8 cellular contexts compared by ENCODE assay signal in the genomic region with DNA sequence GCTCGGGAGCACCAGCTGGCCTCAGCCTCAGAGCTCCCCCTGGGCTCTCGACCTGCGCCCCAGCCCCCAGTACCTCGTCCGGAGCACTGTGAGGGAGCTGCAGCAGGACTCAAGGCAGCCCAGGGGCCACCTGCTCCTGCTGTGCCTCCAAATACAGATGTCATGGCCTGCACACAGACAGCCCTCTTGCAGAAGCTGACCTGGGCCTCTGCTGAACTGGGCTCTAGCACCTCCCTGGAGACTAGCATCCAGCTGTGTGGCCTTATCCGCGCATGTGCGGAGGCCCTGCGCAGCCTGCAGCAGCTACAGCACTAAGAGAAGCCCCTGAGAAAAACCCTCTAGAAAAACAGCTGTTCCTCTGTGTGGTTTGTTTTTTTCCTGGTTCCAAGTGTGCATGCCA. TPM values are rescaled to one million over a fixed set of nuclear protein-coding genes. Genes with fewer than 3 reads are reported as not detected.
A peak's percentile ranks its signal among the peaks of the same experiment; 100 is the strongest.
DNase-seq lines count a peak whose midpoint lies in the region; FAIRE-seq and TF ChIP-seq lines count a peak whose summit lies in the region.

No MANE protein-coding gene starts in this region.

- no peak for FAIRE-seq in keratinocyte (lab: Jason Lieb, UNC)

- no peaks in the 10 kb centered on the region for H3K9me1 ChIP-seq in keratinocyte (ENCODE audit: control insufficient read depth, extremely low read depth, insufficient read depth, low read length)

- H3K4me1 Mint-ChIP-seq in activated CD4-positive, alpha-beta T cell treated with anti-CD3 and anti-CD28 coated beads, Interleukin-2, amount 10 ng/mL, durations not matched to agents 7 days and 5 days: peaks cover 50% of the 10 kb centered on the region
- H3K4me1 Mint-ChIP-seq in activated naive CD8-positive, alpha-beta T cell treated with anti-CD3 and anti-CD28 coated beads for 36 hours: peaks cover 49% of the 10 kb centered on the region

- H3K36me3 Mint-ChIP-seq in activated CD4-positive, alpha-beta T cell treated with anti-CD3 and anti-CD28 coated beads, Interleukin-2, amount 10 ng/mL, durations not matched to agents 7 days and 5 days (ENCODE audit: low read depth): peaks cover 29% of the 10 kb centered on the region
- H3K36me3 Mint-ChIP-seq in activated naive CD8-positive, alpha-beta T cell treated with anti-CD3 and anti-CD28 coated beads for 36 hours: peaks cover 27% of the 10 kb centered on the region

- H2AFZ ChIP-seq in keratinocyte (ENCODE audit: control insufficient read depth, low read length): no peak overlapping the region

- H3K36me3 ChIP-seq in keratinocyte (ENCODE audit: control insufficient read depth in 2 of 2, extremely low read depth in 1 of 2, insufficient read depth in 2 of 2, low read length in 2 of 2) (peaks cover 0 to 2% of the 10 kb centered on the region in 2 experiments), subcutaneous abdominal adipose tissue (ENCODE audit: control insufficient read depth in 5 of 5, insufficient read depth in 5 of 5, low read length in 5 of 5) (peaks cover 0 to 8% (median 3%) of the 10 kb centered on the region in 5 donors), testis (ENCODE audit: low read depth, missing control alignments) (no peaks in the 10 kb centered on the region)

- intact Hi-C loops in testis (cut with DNase I; ENCODE audit: low total_unique reads): no loop called here

- peak overlapping the region; percentile 99 for H3K4me3 Mint-ChIP-seq in activated CD4-positive, alpha-beta T cell treated with anti-CD3 and anti-CD28 coated beads, Interleukin-2, amount 10 ng/mL, durations not matched to agents 7 days and 5 days
- H3K4me3 Mint-ChIP-seq in activated naive CD8-positive, alpha-beta T cell treated with anti-CD3 and anti-CD28 coated beads for 36 hours: peak overlapping the region; percentile 100

- H3K9me3 Mint-ChIP-seq in activated CD4-positive, alpha-beta T cell treated with anti-CD3 and anti-CD28 coated beads, Interleukin-2, amount 10 ng/mL, durations not matched to agents 7 days and 5 days: no peaks in the 10 kb centered on the region
- H3K9me3 Mint-ChIP-seq in activated naive CD8-positive, alpha-beta T cell treated with anti-CD3 and anti-CD28 coated beads for 36 hours: no peaks in the 10 kb centered on the region

- H3K4me1 ChIP-seq in keratinocyte (ENCODE audit: control insufficient read depth, extremely low read depth, insufficient read depth, low read length): peaks cover 49% of the 10 kb centered on the region
- peaks cover 12 to 76% (median 62%) of the 10 kb centered on the region in 5 donors for H3K4me1 ChIP-seq in subcutaneous abdominal adipose tissue (ENCODE audit: control insufficient read depth in 5 of 5, insufficient read depth in 5 of 5, low read length in 5 of 5)
- peaks cover 46% of the 10 kb centered on the region for H3K4me1 ChIP-seq in testis

- H3K27ac ChIP-seq in keratinocyte (ENCODE audit: control insufficient read depth, insufficient read depth, low read length): peak overlapping the region; percentile 92
- H3K27ac ChIP-seq in subcutaneous abdominal adipose tissue (ENCODE audit: low read depth, low read length): peak overlapping the region; percentile 97
- peak overlapping the region in 1 of 2 donors; percentile 87 for H3K27ac ChIP-seq in testis

- CTCF ChIA-PET in activated CD4-positive, alpha-beta T cell treated with anti-CD3 and anti-CD28 coated beads, Interleukin-2, amount 10 ng/mL, durations not matched to agents 7 days and 5 days (lab: Charles Lee): interaction anchor here (0.7 to 6.0 kb wide), 11 partner anchors 11 to 289 kb away, joined by 3 to 57 read pairs (median 9); partner anchors contain the start of genes LTBP3, MAP3K11, MUS81 and PCNX3

- no peaks in the 10 kb centered on the region for H3K27me3 Mint-ChIP-seq in activated CD4-positive, alpha-beta T cell treated with anti-CD3 and anti-CD28 coated beads, Interleukin-2, amount 10 ng/mL, durations not matched to agents 7 days and 5 days
- no peaks in the 10 kb centered on the region for H3K27me3 Mint-ChIP-seq in activated naive CD8-positive, alpha-beta T cell treated with anti-CD3 and anti-CD28 coated beads for 36 hours

- POLR2A ChIA-PET in activated CD4-positive, alpha-beta T cell treated with anti-CD3 and anti-CD28 coated beads, Interleukin-2, amount 10 ng/mL, durations not matched to agents 7 days and 5 days (lab: Charles Lee): interaction anchor here (0.6 to 2.0 kb wide), 3 partner anchors 17 to 71 kb away, joined by 3 to 10 read pairs (median 5); no protein-coding TSS in a partner anchor

- H3K4me3 ChIP-seq in keratinocyte (ENCODE audit: control insufficient read depth in 2 of 3, extremely low read depth in 1 of 3, insufficient read depth in 2 of 3, low read depth in 1 of 3, low read length in 3 of 3): peak overlapping the region; percentile 85 to 90 (median 88)
- H3K4me3 ChIP-seq in subcutaneous abdominal adipose tissue (ENCODE audit: low read depth in 1 of 5, low read length in 5 of 5): peak overlapping the region; percentile 72 to 97 (median 87)
- no peak overlapping the region for H3K4me3 ChIP-seq in testis

- peaks cover 43% of the 10 kb centered on the region for H3K79me2 ChIP-seq in keratinocyte (ENCODE audit: control insufficient read depth, insufficient read depth, low read length)

- peak overlapping the region; percentile 99 for H3K27ac Mint-ChIP-seq in activated CD4-positive, alpha-beta T cell treated with anti-CD3 and anti-CD28 coated beads, Interleukin-2, amount 10 ng/mL, durations not matched to agents 7 days and 5 days
- H3K27ac Mint-ChIP-seq in activated naive CD8-positive, alpha-beta T cell treated with anti-CD3 and anti-CD28 coated beads for 36 hours: peak overlapping the region; percentile 97

- dilution Hi-C loops in keratinocyte (cut with MboI; ENCODE audit: extremely low pct_ligation_motif_present, low sequenced_read_pairs): no loop called here

- TF ChIP-seq CTCF in keratinocyte (optimal IDR thresholded peaks at IDR 0.05 in 1 of 3, IDR thresholded peaks at IDR 0.05 in 1 of 3, conservative IDR thresholded peaks at IDR 0.05 in 1 of 3; ENCODE audit: extremely low read depth in 1 of 3, insufficient read depth in 2 of 3, low read length in 3 of 3): no peak
- no peak for TF ChIP-seq CTCF in testis (IDR thresholded peaks at IDR 0.05)

- no peaks in the 10 kb centered on the region for H3K27me3 ChIP-seq in keratinocyte (ENCODE audit: control insufficient read depth, extremely low read depth, insufficient read depth, low read length)
- H3K27me3 ChIP-seq in subcutaneous abdominal adipose tissue (ENCODE audit: control insufficient read depth in 5 of 5, insufficient read depth in 4 of 5, low read length in 5 of 5): no peaks in the 10 kb centered on the region
- H3K27me3 ChIP-seq in testis: no peaks in the 10 kb centered on the region

- no peak for TF ChIP-seq POLR2A in testis (IDR thresholded peaks at IDR 0.05)

- H3K4me2 ChIP-seq in keratinocyte (ENCODE audit: control insufficient read depth, extremely low read depth, insufficient read depth, low read depth, low read length): peak overlapping the region; percentile 100

- H3K9me3 ChIP-seq in keratinocyte (ENCODE audit: control insufficient read depth, low read depth, low read length): no peaks in the 10 kb centered on the region
- H3K9me3 ChIP-seq in subcutaneous abdominal adipose tissue (ENCODE audit: control insufficient read depth in 5 of 5, low read length in 5 of 5): no peaks in the 10 kb centered on the region
- H3K9me3 ChIP-seq in testis: no peaks in the 10 kb centered on the region

- 48 to 56% methylated on average over 4 to 9 of the region's 9 CpGs for WGBS in testis, 2 donors

- DNase-seq in activated CD4-positive, alpha-beta T cell treated with anti-CD3 and anti-CD28 coated beads, Interleukin-2, amount 10 ng/mL, durations not matched to agents 7 days and 5 days: no peak
- DNase-seq in activated CD4-positive, alpha-beta T cell treated with anti-CD3 and anti-CD28 coated beads, Interleukin-2, amount 50 U/mL, for 4 hours: no peak
- DNase-seq in activated naive CD8-positive, alpha-beta T cell treated with anti-CD3 and anti-CD28 coated beads for 36 hours: no peak
- DNase-seq in keratinocyte (ENCODE audit: low read depth, low spot score): no peak
- DNase-seq in SW 1271 (lab: John Stamatoyannopoulos, UW): no peak
- no peak for DNase-seq in SKM-1 (lab: John Stamatoyannopoulos, UW; ENCODE audit: unreplicated experiment)
- no peak for DNase-seq in testis

- H3K9ac ChIP-seq in keratinocyte (ENCODE audit: control insufficient read depth, extremely low read depth, insufficient read depth, low read length): peak overlapping the region; percentile 92
- peak overlapping the region in 3 of 5 donors; percentile 90 to 97 (median 91) for H3K9ac ChIP-seq in subcutaneous abdominal adipose tissue (ENCODE audit: low read length in 5 of 5)

- H4K20me1 ChIP-seq in keratinocyte (ENCODE audit: control insufficient read depth, extremely low read depth, insufficient read depth, low read length): peaks cover 5% of the 10 kb centered on the region

RNA-seq across cellular contexts. Expression of gene FAM89B, which starts 0.9 kb away (rescaled TPM):
- 10 to 100 TPM; 34.1 to 42.1 TPM for total RNA-seq in activated CD4-positive, alpha-beta T cell treated with anti-CD3 and anti-CD28 coated beads, Interleukin-2, amount 10 ng/mL, durations not matched to agents 7 days and 5 days
- total RNA-seq in activated naive CD8-positive, alpha-beta T cell treated with anti-CD3 and anti-CD28 coated beads for 36 hours: 10 to 100 TPM; 13.6 to 15.0 TPM
- polyA plus RNA-seq in keratinocyte: 11.5 to 37.6 TPM (median 13.5 TPM) in 3 replicates
- polyA plus RNA-seq in keratinocyte (2011; ENCODE audit: low read depth): 1.3 TPM
- polyA plus RNA-seq in keratinocyte (2011; cell fraction: cytosol; rRNA removed): 18.0 and 37.6 TPM in 2 replicates
- 8.8 and 17.8 TPM in 2 replicates for polyA plus RNA-seq in keratinocyte (2011; cell fraction: nucleus; rRNA removed)
- polyA plus RNA-seq in keratinocyte (2012; ENCODE audit: low replicate concordance): 17.0 and 20.6 TPM in 2 replicates
- polyA minus RNA-seq in keratinocyte: 8.9 to 33.5 TPM (median 20.7 TPM) in 3 replicates
- 30.5 TPM for polyA minus RNA-seq in keratinocyte (2011; cell fraction: cytosol; rRNA and poly(A)+ RNA removed)
- polyA minus RNA-seq in keratinocyte (2011; cell fraction: nucleus; rRNA and poly(A)+ RNA removed): 2.1 and 9.4 TPM in 2 replicates
- 10 to 100 TPM; 59.9 to 63.2 TPM for total RNA-seq in testis
- polyA plus RNA-seq in testis (ENCODE audit: insufficient read depth, low read depth, low replicate concordance): 25.8 TPM

RNA-seq across cellular contexts. Expression of gene ZNRD2, which starts 1.1 kb away (rescaled TPM):
- 10 to 100 TPM; 32.4 to 35.4 TPM for total RNA-seq in activated CD4-positive, alpha-beta T cell treated with anti-CD3 and anti-CD28 coated beads, Interleukin-2, amount 10 ng/mL, durations not matched to agents 7 days and 5 days
- total RNA-seq in activated naive CD8-positive, alpha-beta T cell treated with anti-CD3 and anti-CD28 coated beads for 36 hours: 10 to 100 TPM; 59.1 to 63.3 TPM
- polyA plus RNA-seq in keratinocyte (33.6 to 48.5 TPM (median 47.5 TPM) in 3 replicates), testis (ENCODE audit: insufficient read depth, low read depth, low replicate concordance) (77.6 TPM)
- polyA plus RNA-seq in keratinocyte (2011; ENCODE audit: low read depth): 9.1 TPM
- polyA plus RNA-seq in keratinocyte (2011; cell fraction: cytosol; rRNA removed): 29.1 and 56.1 TPM in 2 replicates
- polyA plus RNA-seq in keratinocyte (2011; cell fraction: nucleus; rRNA removed): 34.2 and 37.8 TPM in 2 replicates
- polyA plus RNA-seq in keratinocyte (2012; ENCODE audit: low replicate concordance): 47.2 and 82.7 TPM in 2 replicates
- polyA minus RNA-seq in keratinocyte: 8.8 to 35.2 TPM (median 10.5 TPM) in 3 replicates
- 33.8 TPM for polyA minus RNA-seq in keratinocyte (2011; cell fraction: cytosol; rRNA and poly(A)+ RNA removed)
- polyA minus RNA-seq in keratinocyte (2011; cell fraction: nucleus; rRNA and poly(A)+ RNA removed): 12.9 and 16.0 TPM in 2 replicates
- total RNA-seq in testis: 10 to 100 TPM; 67.7 to 79.6 TPM

RNA-seq across cellular contexts. Expression of gene EHBP1L1, which starts 4.4 kb away (rescaled TPM):
- total RNA-seq in activated CD4-positive, alpha-beta T cell treated with anti-CD3 and anti-CD28 coated beads, Interleukin-2, amount 10 ng/mL, durations not matched to agents 7 days and 5 days: 10 to 100 TPM; 69.2 to 96.7 TPM
- total RNA-seq in activated naive CD8-positive, alpha-beta T cell treated with anti-CD3 and anti-CD28 coated beads for 36 hours: 10 to 100 TPM; 55.7 to 60.0 TPM
- polyA plus RNA-seq in keratinocyte: 8.5 to 14.0 TPM (median 10.4 TPM) in 3 replicates
- polyA plus RNA-seq in keratinocyte (2011; ENCODE audit: low read depth): 28.9 TPM
- polyA plus RNA-seq in keratinocyte (2011; cell fraction: cytosol; rRNA removed): 5.2 and 16.1 TPM in 2 replicates
- polyA plus RNA-seq in keratinocyte (2011; cell fraction: nucleus; rRNA removed): 35.7 and 50.9 TPM in 2 replicates
- polyA plus RNA-seq in keratinocyte (2012; ENCODE audit: low replicate concordance): 12.7 and 19.8 TPM in 2 replicates
- 9.8 to 25.0 TPM (median 16.6 TPM) in 3 replicates for polyA minus RNA-seq in keratinocyte
- 36.8 TPM for polyA minus RNA-seq in keratinocyte (2011; cell fraction: cytosol; rRNA and poly(A)+ RNA removed)
- 21.4 and 21.5 TPM in 2 replicates for polyA minus RNA-seq in keratinocyte (2011; cell fraction: nucleus; rRNA and poly(A)+ RNA removed)
- 10 to 100 TPM; 51.0 to 66.8 TPM for total RNA-seq in testis
- 20.5 TPM for polyA plus RNA-seq in testis (ENCODE audit: insufficient read depth, low read depth, low replicate concordance)

RNA-seq across cellular contexts. Expression of gene LTBP3, which starts 13.3 kb away (rescaled TPM):
- total RNA-seq in activated CD4-positive, alpha-beta T cell treated with anti-CD3 and anti-CD28 coated beads, Interleukin-2, amount 10 ng/mL, durations not matched to agents 7 days and 5 days: 10 to 100 TPM; 80.2 to 92.5 TPM
- total RNA-seq in activated naive CD8-positive, alpha-beta T cell treated with anti-CD3 and anti-CD28 coated beads for 36 hours: 10 to 100 TPM; 35.5 to 36.0 TPM
- polyA plus RNA-seq in keratinocyte (9.1 to 23.0 TPM (median 11.0 TPM) in 3 replicates), testis (ENCODE audit: insufficient read depth, low read depth, low replicate concordance) (58.1 TPM)
- 4.4 TPM for polyA plus RNA-seq in keratinocyte (2011; ENCODE audit: low read depth)
- 6.9 and 16.8 TPM in 2 replicates for polyA plus RNA-seq in keratinocyte (2011; cell fraction: cytosol; rRNA removed)
- polyA plus RNA-seq in keratinocyte (2011; cell fraction: nucleus; rRNA removed): 45.1 and 57.9 TPM in 2 replicates
- polyA plus RNA-seq in keratinocyte (2012; ENCODE audit: low replicate concordance): 8.9 and 26.6 TPM in 2 replicates
- 8.8 to 64.5 TPM (median 10.5 TPM) in 3 replicates for polyA minus RNA-seq in keratinocyte
- 32.8 TPM for polyA minus RNA-seq in keratinocyte (2011; cell fraction: cytosol; rRNA and poly(A)+ RNA removed)
- polyA minus RNA-seq in keratinocyte (2011; cell fraction: nucleus; rRNA and poly(A)+ RNA removed): 30.0 and 30.3 TPM in 2 replicates
- 100 to 1,000 TPM; 112 to 126 TPM for total RNA-seq in testis

RNA-seq across cellular contexts. Expression of gene KCNK7, which starts 24.2 kb away (rescaled TPM):
- total RNA-seq in activated CD4-positive, alpha-beta T cell treated with anti-CD3 and anti-CD28 coated beads, Interleukin-2, amount 10 ng/mL, durations not matched to agents 7 days and 5 days: 1 to 10 TPM in 1 of 2 experiments, under 1 TPM in 1; 1.00 to 3.3 TPM
- under 1 TPM; 0.37 to 0.62 TPM for total RNA-seq in activated naive CD8-positive, alpha-beta T cell treated with anti-CD3 and anti-CD28 coated beads for 36 hours
- polyA plus RNA-seq in keratinocyte: 0.14 to 1.5 TPM (median 0.46 TPM) in 3 replicates
- polyA plus RNA-seq in keratinocyte (2011; ENCODE audit: low read depth): not detected
- 0.18 and 0.19 TPM in 2 replicates for polyA plus RNA-seq in keratinocyte (2011; cell fraction: cytosol; rRNA removed)
- polyA plus RNA-seq in keratinocyte (2011; cell fraction: nucleus; rRNA removed): 0.34 and 0.51 TPM in 2 replicates
- 0.63 and 0.75 TPM in 2 replicates for polyA plus RNA-seq in keratinocyte (2012; ENCODE audit: low replicate concordance)
- polyA minus RNA-seq in keratinocyte: 0.26 TPM in 1 of 3 replicates, not detected in the others
- not detected for polyA minus RNA-seq in keratinocyte (2011; cell fraction: cytosol; rRNA and poly(A)+ RNA removed)
- polyA minus RNA-seq in keratinocyte (2011; cell fraction: nucleus; rRNA and poly(A)+ RNA removed): not detected in 2 replicates
- 1 to 10 TPM in 1 of 2 donors, under 1 TPM in 1; 0.99 to 2.5 TPM for total RNA-seq in testis
- 0.26 TPM for polyA plus RNA-seq in testis (ENCODE audit: insufficient read depth, low read depth, low replicate concordance)

Comparison
In these comparisons a context has a peak if more than half of its experiments do, and no peak if none do; other contexts are left out.
1. H3K4me3 ChIP-seq: peak in keratinocyte (3 of 3) and subcutaneous abdominal adipose tissue (5 of 5); none in testis (0 of 2).